In genomic region chr3:169028716-169029115, GRCh38 we compare ENCODE assay signal across 18 cellular contexts.
DNase-seq lines count a peak whose midpoint lies in the region; ATAC-seq, FAIRE-seq and TF ChIP-seq lines count a peak whose summit lies in the region.
"Had no signal": no experiment of that assay in that cellular context is flagged by ENCODE, and none has a peak within 500 bp of the region (broad histone marks: within the 10 kb centered on the region; RNA-seq: fewer than 3 reads in every experiment).

No MANE protein-coding gene starts in this region.

- FAIRE-seq in bronchial epithelial cell (lab: Jason Lieb, UNC) = no peak
- FAIRE-seq in HTR-8/SVneo (lab: Jason Lieb, UNC) = no peak
- FAIRE-seq: A204.1, G401.6, GM12892, H54 had no signal

- H3K9me2 ChIP-seq in PC-3 (replicated peaks; ENCODE audit: low read length) = no peaks in the 10 kb centered on the region

- CTCF ChIA-PET in PC-3 (lab: Charles Lee) = no interaction called here

- BruUV-seq in PC-3 (replicated peaks; lab: Mats Ljungman, UMichigan) = no TSS peak

- no peaks in the 10 kb centered on the region for H3K27me3 ChIP-seq in KMS-11 (ENCODE audit: insufficient read depth, low read depth)
- no peaks in the 10 kb centered on the region for H3K27me3 ChIP-seq in PC-3 (ENCODE audit: low read length)
- H3K27me3 ChIP-seq in bronchial epithelial cell (ENCODE audit: control insufficient read depth, insufficient read depth, low read length) = no peaks in the 10 kb centered on the region

- no peaks in the 10 kb centered on the region for H3K79me2 ChIP-seq in KMS-11 (ENCODE audit: insufficient read depth, low read depth)
- H3K79me2 ChIP-seq in PC-3 (ENCODE audit: low read length) = no peaks in the 10 kb centered on the region

- H3F3A ChIP-seq in PC-3 (ENCODE audit: low read length, unreplicated experiment) = no peaks in the 10 kb centered on the region

- peak; percentile 57 for ATAC-seq in PC-3
- ATAC-seq: HCT116 had no signal

- H3K4me1 ChIP-seq in KMS-11 (ENCODE audit: low read depth, poor library complexity, severe bottlenecking) (peaks cover 29% of the 10 kb centered on the region), PC-3 (ENCODE audit: insufficient read depth, low read length) (peaks cover 43% of the 10 kb centered on the region)

- intact Hi-C loops in PC-3 (cut with micrococcal nuclease) = loop anchor here (5.0 to 10.0 kb wide), 3 partner anchors 76 to 466 kb away; no protein-coding TSS in a partner anchor

- peak overlapping the region; percentile 60; the same call in 1 of the 2 replicates for H3K4me2 ChIP-seq in KMS-11
- H3K4me2 ChIP-seq in PC-3 (ENCODE audit: low read length) = peak overlapping the region; percentile 6; the same call in 1 of the 2 replicates

- H3K4me3 ChIP-seq in KMS-11 (IDR thresholded peaks at IDR 0.05; ENCODE audit: insufficient read depth, low read depth, low read length) = no peak overlapping the region
- H3K4me3 ChIP-seq in PC-3 (ENCODE audit: low read length) = no peak overlapping the region
- H3K4me3 ChIP-seq in bronchial epithelial cell (ENCODE audit: low read depth, low read length) = no peak overlapping the region
- H3K4me3 ChIP-seq: GM23248 had no signal

- H3K9me3 ChIP-seq in PC-3 (ENCODE audit: low read length) = no peaks in the 10 kb centered on the region

- POLR2A ChIA-PET in PC-3 (lab: Charles Lee; ENCODE audit: unreplicated experiment) = no interaction called here

- H3K9ac ChIP-seq in KMS-11 (no peak overlapping the region), PC-3 (ENCODE audit: low read length) (no peak overlapping the region)
- H3K9ac ChIP-seq: GM23248 had no signal

- DNase-seq in PC-3 (peak; percentile 86), bronchial epithelial cell (ENCODE audit: low read depth) (peak; percentile 74), kidney glomerular epithelial cell (lab: John Stamatoyannopoulos, UW) (peak; percentile 46), GF-D8 (lab: John Stamatoyannopoulos, UW) (no peak), HTR-8/SVneo (ENCODE audit: insufficient read length, low spot score) (no peak)
- no peak for DNase-seq in activated T-cell treated with anti-CD3 and anti-CD28 coated beads, Interleukin-2, amount 50 U/mL, for 1 hour
- DNase-seq: C1 segment of cervical spinal cord; Calu3; CD4-positive, alpha-beta T cell; DMS 273 treated with DMSO at 0.1 percent for 48 hours; DMS79; GM23248 had no signal

- H3K27ac ChIP-seq in KMS-11 (0 out of 2 replicates have a peak overlapping the region, but pooled peaks have one; percentile 42), PC-3 (ENCODE audit: low read length) (peak overlapping the region; percentile 33; the same call in 1 of the 2 replicates)
- H3K27ac ChIP-seq: GM23248 had no signal

- H2AFZ ChIP-seq in KMS-11 (ENCODE audit: low read depth) (no peak overlapping the region), PC-3 (ENCODE audit: low read length) (no peak overlapping the region)
- H2AFZ ChIP-seq: GM23248 had no signal

- TF ChIP-seq CTCF in KMS-11 (conservative IDR thresholded peaks at IDR 0.05; ENCODE audit: low read depth, low read length) = no peak
- TF ChIP-seq CTCF in PC-3 (conservative IDR thresholded peaks at IDR 0.05; ENCODE audit: low read depth, low read length) = no peak
- TF ChIP-seq CTCF in bronchial epithelial cell (IDR thresholded peaks at IDR 0.05; ENCODE audit: insufficient read depth, low read length, severe bottlenecking) = no peak

- H4K20me1 ChIP-seq in KMS-11 (ENCODE audit: insufficient read depth) (no peaks in the 10 kb centered on the region), PC-3 (ENCODE audit: low read length) (no peaks in the 10 kb centered on the region)

- no peaks in the 10 kb centered on the region for H3K36me3 ChIP-seq in KMS-11 (ENCODE audit: insufficient read depth)
- no peaks in the 10 kb centered on the region for H3K36me3 ChIP-seq in PC-3 (ENCODE audit: low read depth, low read length)
- H3K36me3 ChIP-seq in bronchial epithelial cell (ENCODE audit: control insufficient read depth, insufficient read depth, low read length) = no peaks in the 10 kb centered on the region

Comparison
In these comparisons a context has a peak if more than half of its experiments do, and no peak if none do; other contexts are left out.
1. DNase-seq: peak in PC-3 (single experiment), bronchial epithelial cell (single experiment) and kidney glomerular epithelial cell (single experiment); none in activated T-cell treated with anti-CD3 and anti-CD28 coated beads, Interleukin-2, amount 50 U/mL, for 1 hour (single experiment), GF-D8 (single experiment) and HTR-8/SVneo (single experiment).